ENCODE assay signal across 18 cellular contexts in genomic region chr12:124412646-124413015, GRCh38.
A peak's percentile ranks its signal among the peaks of the same experiment; 100 is the strongest.
DNase-seq lines count a peak whose midpoint lies in the region; ATAC-seq and TF ChIP-seq lines count a peak whose summit lies in the region.
"Had no signal": no experiment of that assay in that cellular context is flagged by ENCODE, and none has a peak within 500 bp of the region (broad histone marks: within the 10 kb centered on the region; RNA-seq: fewer than 3 reads in every experiment).

No MANE protein-coding gene starts in this region.

- H3K27me3 Mint-ChIP-seq in naive thymus-derived CD4-positive, alpha-beta T cell: no peaks in the 10 kb centered on the region
- H3K27me3 Mint-ChIP-seq: activated CD8-positive, alpha-beta T cell treated with anti-CD3 and anti-CD28 coated beads for 36 hours had no signal

- TF ChIP-seq CTCF in WERI-Rb-1 (IDR thresholded peaks at IDR 0.05; ENCODE audit: low read depth, low read length): no peak

- peak overlapping the region; percentile 91; the same call in 1 of the 2 replicates for H3K27ac ChIP-seq in WERI-Rb-1
- H3K27ac ChIP-seq in rectal smooth muscle tissue (ENCODE audit: low read depth, low read length): peak overlapping the region; percentile 92
- H3K27ac ChIP-seq in naive thymus-derived CD4-positive, alpha-beta T cell (ENCODE audit: low read depth, low read length): no peak overlapping the region
- H3K27ac ChIP-seq: foreskin keratinocyte, HL-60 had no signal

- DNase-seq in A172 (ENCODE audit: low spot score): peak; percentile 64
- DNase-seq in WERI-Rb-1: no peak
- DNase-seq in Right ventricle myocardium superior: no peak
- no peak for DNase-seq in stimulated activated CD4-positive, alpha-beta T cell treated with anti-CD3 and anti-CD28 coated beads, Interleukin-2, amount 100 ng/mL, for 24 hours
- no peak for DNase-seq in naive thymus-derived CD4-positive, alpha-beta T cell
- no peak for DNase-seq in H7
- DNase-seq: activated CD8-positive, alpha-beta T cell treated with anti-CD3 and anti-CD28 coated beads for 36 hours; COR-L47; effector CD4-positive, alpha-beta T cell; foreskin keratinocyte; immature natural killer cell; NCI-H1417 treated with DMSO at 0.1 percent for 48 hours; OCI-M1 had no signal

- peaks cover 47% of the 10 kb centered on the region for H3K4me1 ChIP-seq in rectal smooth muscle tissue (ENCODE audit: control insufficient read depth, insufficient read depth, low read length)
- no peaks in the 10 kb centered on the region for H3K4me1 ChIP-seq in naive thymus-derived CD4-positive, alpha-beta T cell (ENCODE audit: control insufficient read depth in 2 of 2, insufficient read depth in 2 of 2, low read length in 2 of 2)

- peaks cover 0 to 1% (median 0%) of the 10 kb centered on the region in 11 donors for H3K9me3 Mint-ChIP-seq in naive thymus-derived CD4-positive, alpha-beta T cell
- H3K9me3 Mint-ChIP-seq: activated CD8-positive, alpha-beta T cell treated with anti-CD3 and anti-CD28 coated beads for 36 hours; activated T-helper 2 cell treated with anti-CD3 and anti-CD28 coated beads, Interferon-gamma antibody, Interleukin-2, Interleukin-4, amounts not matched to agents 10 μg/mL and 5 μg/mL and 100 μg/mL, durations not matched to agents 14 hours and 24 hours and 36 hours; immature natural killer cell had no signal

- CTCF ChIA-PET in naive thymus-derived CD4-positive, alpha-beta T cell (lab: Charles Lee): no interaction called here

- peaks cover 2 to 8% (median 5%) of the 10 kb centered on the region in 7 donors for H3K4me1 Mint-ChIP-seq in naive thymus-derived CD4-positive, alpha-beta T cell

- intact Hi-C loops in Right ventricle myocardium superior (cut with DNase I): no loop called here
- intact Hi-C loops in naive thymus-derived CD4-positive, alpha-beta T cell (cut with micrococcal nuclease): no loop called here

- no peaks in the 10 kb centered on the region for H3K27me3 ChIP-seq in WERI-Rb-1 (ENCODE audit: insufficient read depth, low read depth, severe bottlenecking)
- no peaks in the 10 kb centered on the region for H3K27me3 ChIP-seq in rectal smooth muscle tissue (ENCODE audit: control insufficient read depth, insufficient read depth, low read length)
- no peaks in the 10 kb centered on the region for H3K27me3 ChIP-seq in naive thymus-derived CD4-positive, alpha-beta T cell (ENCODE audit: control insufficient read depth in 2 of 2, insufficient read depth in 2 of 2, low read length in 2 of 2)
- H3K27me3 ChIP-seq in H7 (ENCODE audit: control insufficient read depth, insufficient read depth, low read length): no peaks in the 10 kb centered on the region
- H3K27me3 ChIP-seq: foreskin keratinocyte had no signal

- no peak overlapping the region for H3K4me3 ChIP-seq in WERI-Rb-1 (ENCODE audit: low read depth, low read length)
- peak overlapping the region; percentile 11 for H3K4me3 ChIP-seq in rectal smooth muscle tissue (ENCODE audit: low read length)
- no peak overlapping the region for H3K4me3 ChIP-seq in naive thymus-derived CD4-positive, alpha-beta T cell (ENCODE audit: low read length)
- no peak overlapping the region for H3K4me3 ChIP-seq in H7 (ENCODE audit: insufficient read depth, low read depth, low read length)
- H3K4me3 ChIP-seq: A549 had no signal

- peaks cover 3 to 27% (median 4%) of the 10 kb centered on the region in 5 donors for H3K36me3 Mint-ChIP-seq in naive thymus-derived CD4-positive, alpha-beta T cell

- H3K9ac ChIP-seq in rectal smooth muscle tissue (ENCODE audit: low read length): no peak overlapping the region

- no peak overlapping the region for H3K27ac Mint-ChIP-seq in naive thymus-derived CD4-positive, alpha-beta T cell
- H3K27ac Mint-ChIP-seq: activated CD8-positive, alpha-beta T cell treated with anti-CD3 and anti-CD28 coated beads for 36 hours; activated T-helper 2 cell treated with anti-CD3 and anti-CD28 coated beads, Interferon-gamma antibody, Interleukin-2, Interleukin-4, amounts not matched to agents 10 μg/mL and 5 μg/mL and 100 μg/mL, durations not matched to agents 14 hours and 24 hours and 36 hours; immature natural killer cell had no signal

- ATAC-seq in Right ventricle myocardium superior (ENCODE audit: poor library complexity): peak; percentile 11
- ATAC-seq in GM18502 (IDR thresholded peaks at IDR 0.05; ENCODE audit: poor library complexity, unreplicated experiment): no peak
- ATAC-seq in naive thymus-derived CD4-positive, alpha-beta T cell: no peak
- ATAC-seq: activated CD8-positive, alpha-beta T cell treated with anti-CD3 and anti-CD28 coated beads for 36 hours; foreskin keratinocyte had no signal

- POLR2A ChIA-PET in naive thymus-derived CD4-positive, alpha-beta T cell (lab: Charles Lee): no interaction called here

- H3K4me3 Mint-ChIP-seq in naive thymus-derived CD4-positive, alpha-beta T cell: no peak overlapping the region
- H3K4me3 Mint-ChIP-seq: activated CD8-positive, alpha-beta T cell treated with anti-CD3 and anti-CD28 coated beads for 36 hours; immature natural killer cell had no signal

- H3K36me3 ChIP-seq in WERI-Rb-1 (peaks cover 65% of the 10 kb centered on the region), rectal smooth muscle tissue (ENCODE audit: control insufficient read depth, insufficient read depth, low read length) (peaks cover 12% of the 10 kb centered on the region), H7 (replicated peaks; ENCODE audit: control insufficient read depth, insufficient read depth, low read length) (peaks cover 5% of the 10 kb centered on the region)
- peaks cover 0 to 67% (median 0%) of the 10 kb centered on the region in 3 experiments for H3K36me3 ChIP-seq in naive thymus-derived CD4-positive, alpha-beta T cell (ENCODE audit: control insufficient read depth in 2 of 3, insufficient read depth in 3 of 3, low read length in 3 of 3)

- no peaks in the 10 kb centered on the region for H3K9me3 ChIP-seq in WERI-Rb-1 (ENCODE audit: severe bottlenecking)
- H3K9me3 ChIP-seq in naive thymus-derived CD4-positive, alpha-beta T cell (ENCODE audit: control insufficient read depth in 2 of 3, low read length in 3 of 3): no peaks in the 10 kb centered on the region
- H3K9me3 ChIP-seq: A549 had no signal
